31 cellular contexts compared by ENCODE assay signal in the genomic region with DNA sequence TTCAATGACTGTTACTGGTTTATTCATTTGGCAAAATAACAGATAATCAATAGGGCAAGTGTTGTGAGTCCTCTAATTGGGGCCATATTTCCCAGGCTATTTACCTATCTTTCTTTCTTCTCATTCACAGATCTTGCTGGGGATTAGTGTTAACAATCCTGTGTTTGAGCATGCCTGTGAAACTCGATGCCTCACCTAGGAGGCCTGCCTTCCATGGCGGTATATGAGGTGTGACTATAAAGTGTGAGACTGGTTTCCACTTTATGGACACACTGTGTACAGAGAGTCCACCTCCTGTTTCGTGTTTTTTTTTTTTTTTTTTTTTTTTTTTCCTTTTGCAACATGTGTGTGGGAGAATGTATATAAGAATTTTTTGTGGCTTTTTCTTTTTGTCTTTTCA.
DNase-seq lines count a peak whose midpoint lies in the region; TF ChIP-seq lines count a peak whose summit lies in the region.
"Had no signal": no experiment of that assay in that cellular context is flagged by ENCODE, and none has a peak within 500 bp of the region (broad histone marks: within the 10 kb centered on the region; RNA-seq: fewer than 3 reads in every experiment).

No MANE protein-coding gene starts in this region.

- H3K36me3 Mint-ChIP-seq in endodermal cell (ENCODE audit: low read depth) (no peaks in the 10 kb centered on the region), neural progenitor cell (peaks cover 4% of the 10 kb centered on the region)
- H3K36me3 Mint-ChIP-seq: type B pancreatic cell had no signal

- no peaks in the 10 kb centered on the region for H3K79me2 ChIP-seq in neural progenitor cell (ENCODE audit: low read depth)

- H2AFZ ChIP-seq in neural progenitor cell (replicated peaks): no peak overlapping the region

- H3K4me1 ChIP-seq in endodermal cell (ENCODE audit: control insufficient read depth, insufficient read depth, low read length) (no peaks in the 10 kb centered on the region), neural progenitor cell (peaks cover 15% of the 10 kb centered on the region), colonic mucosa (no peaks in the 10 kb centered on the region)
- H3K4me1 ChIP-seq: esophagus squamous epithelium, foreskin keratinocyte, heart right ventricle had no signal

- H3K4me1 Mint-ChIP-seq in endodermal cell: peaks cover 16% of the 10 kb centered on the region
- peaks cover 8% of the 10 kb centered on the region for H3K4me1 Mint-ChIP-seq in neural progenitor cell
- H3K4me1 Mint-ChIP-seq: naive thymus-derived CD8-positive, alpha-beta T cell had no signal

- TF ChIP-seq CTCF in endodermal cell (conservative IDR thresholded peaks at IDR 0.05) (no peak), neural progenitor cell (IDR thresholded peaks at IDR 0.05) (no peak), colonic mucosa (IDR thresholded peaks at IDR 0.05) (no peak)

- H3K36me3 ChIP-seq in endodermal cell (ENCODE audit: control insufficient read depth, insufficient read depth, low read length) (no peaks in the 10 kb centered on the region), neural progenitor cell (no peaks in the 10 kb centered on the region), colonic mucosa (no peaks in the 10 kb centered on the region)
- H3K36me3 ChIP-seq: esophagus squamous epithelium, heart right ventricle had no signal

- H3K4me3 Mint-ChIP-seq in endodermal cell: no peak overlapping the region
- no peak overlapping the region for H3K4me3 Mint-ChIP-seq in neural progenitor cell
- H3K4me3 Mint-ChIP-seq: activated CD8-positive, alpha-beta T cell treated with anti-CD3 and anti-CD28 coated beads for 36 hours; activated T-helper 1 cell treated with anti-CD3 and anti-CD28 coated beads, Interleukin-12 subunit alpha, Interleukin-12 subunit beta, Interleukin-2, Interleukin-4 antibody, amounts not matched to agents 30 ng/mL and 10 ng/mL and 1 ng/mL, durations not matched to agents 14 hours and 24 hours and 36 hours; naive thymus-derived CD8-positive, alpha-beta T cell; type B pancreatic cell had no signal

- no peaks in the 10 kb centered on the region for H4K20me1 ChIP-seq in neural progenitor cell (ENCODE audit: low read depth)

- H3K4me3 ChIP-seq in endodermal cell (ENCODE audit: low read length): no peak overlapping the region
- H3K4me3 ChIP-seq in neural progenitor cell: no peak overlapping the region
- H3K4me3 ChIP-seq in colonic mucosa: no peak overlapping the region
- H3K4me3 ChIP-seq: esophagus squamous epithelium, heart right ventricle, lung had no signal

- H3F3A ChIP-seq in neural progenitor cell (ENCODE audit: low read depth): no peaks in the 10 kb centered on the region

- no peak overlapping the region for H3K27ac Mint-ChIP-seq in endodermal cell
- H3K27ac Mint-ChIP-seq in neural progenitor cell: no peak overlapping the region
- H3K27ac Mint-ChIP-seq: activated CD8-positive, alpha-beta T cell treated with anti-CD3 and anti-CD28 coated beads for 36 hours; activated T-helper 1 cell treated with anti-CD3 and anti-CD28 coated beads, Interleukin-12 subunit alpha, Interleukin-12 subunit beta, Interleukin-2, Interleukin-4 antibody, amounts not matched to agents 30 ng/mL and 10 ng/mL and 1 ng/mL, durations not matched to agents 14 hours and 24 hours and 36 hours; naive thymus-derived CD8-positive, alpha-beta T cell; type B pancreatic cell had no signal

- peaks cover 2% of the 10 kb centered on the region for H3K27me3 Mint-ChIP-seq in endodermal cell (ENCODE audit: insufficient read depth)
- peaks cover 4% of the 10 kb centered on the region for H3K27me3 Mint-ChIP-seq in neural progenitor cell (ENCODE audit: insufficient read depth, low read depth)
- H3K27me3 Mint-ChIP-seq: type B pancreatic cell had no signal

- peaks cover 6% of the 10 kb centered on the region for H3K9me3 ChIP-seq in endodermal cell (ENCODE audit: control insufficient read depth, low read length)
- H3K9me3 ChIP-seq in neural progenitor cell (ENCODE audit: low read depth): no peaks in the 10 kb centered on the region
- H3K9me3 ChIP-seq in colonic mucosa: no peaks in the 10 kb centered on the region
- H3K9me3 ChIP-seq: esophagus squamous epithelium had no signal

- H3K27me3 ChIP-seq in endodermal cell (ENCODE audit: control insufficient read depth, insufficient read depth, low read length, poor library complexity, severe bottlenecking) (no peaks in the 10 kb centered on the region), neural progenitor cell (no peaks in the 10 kb centered on the region), colonic mucosa (no peaks in the 10 kb centered on the region)
- H3K27me3 ChIP-seq: esophagus squamous epithelium, foreskin keratinocyte, heart right ventricle had no signal

- H3K9ac ChIP-seq in endodermal cell (ENCODE audit: extremely low read depth, low read length, poor library complexity, severe bottlenecking): no peak overlapping the region
- no peak overlapping the region for H3K9ac ChIP-seq in neural progenitor cell
- H3K9ac ChIP-seq in colonic mucosa (ENCODE audit: low read depth in 2 of 2, low read length in 2 of 2): no peak overlapping the region

- H3K4me2 ChIP-seq in neural progenitor cell: peak overlapping the region; percentile 23

- no peak overlapping the region for H3K27ac ChIP-seq in endodermal cell (ENCODE audit: low read depth, low read length)
- H3K27ac ChIP-seq in neural progenitor cell: no peak overlapping the region
- no peak overlapping the region for H3K27ac ChIP-seq in colonic mucosa
- H3K27ac ChIP-seq: 22Rv1, esophagus squamous epithelium, foreskin keratinocyte, heart right ventricle had no signal

- peaks cover 6% of the 10 kb centered on the region for H3K9me3 Mint-ChIP-seq in endodermal cell
- peaks cover 14% of the 10 kb centered on the region for H3K9me3 Mint-ChIP-seq in neural progenitor cell
- H3K9me3 Mint-ChIP-seq: activated CD8-positive, alpha-beta T cell treated with anti-CD3 and anti-CD28 coated beads for 36 hours; activated T-helper 1 cell treated with anti-CD3 and anti-CD28 coated beads, Interleukin-12 subunit alpha, Interleukin-12 subunit beta, Interleukin-2, Interleukin-4 antibody, amounts not matched to agents 30 ng/mL and 10 ng/mL and 1 ng/mL, durations not matched to agents 14 hours and 24 hours and 36 hours had no signal

- intact Hi-C loops in colonic mucosa (cut with DNase I): no loop called here

- peak; percentile 15 for DNase-seq in DMS 273 (lab: John Stamatoyannopoulos, UW; ENCODE audit: unreplicated experiment)
- no peak for DNase-seq in DMS 273 treated with DMSO at 0.1 percent for 48 hours (lab: John Stamatoyannopoulos, UW)
- DNase-seq in NCI-H345 (lab: John Stamatoyannopoulos, UW): peak; percentile 27
- DNase-seq in endodermal cell: peak; percentile 63
- DNase-seq in neural progenitor cell (ENCODE audit: low spot score): peak; percentile 66
- DNase-seq in colonic mucosa: no peak
- no peak for DNase-seq in NK-92 (lab: John Stamatoyannopoulos, UW; ENCODE audit: unreplicated experiment)
- DNase-seq in activated CD4-positive, CD25-positive, alpha-beta regulatory T cell (lab: John Stamatoyannopoulos, UW): no peak
- DNase-seq: activated CD8-positive, alpha-beta memory T cell treated with anti-CD3 and anti-CD28 coated beads, Interleukin-2, amount 50 U/mL, for 48 hours; activated CD8-positive, alpha-beta T cell treated with anti-CD3 and anti-CD28 coated beads for 36 hours; activated naive CD4-positive, alpha-beta T cell treated with Interleukin-2 at 50 U/mL for 16 hours; C1 segment of cervical spinal cord; central memory CD4-positive, alpha-beta T cell; COR-L47; DND-41; esophagus squamous epithelium; foreskin keratinocyte; GF-D8; heart right ventricle; KBM-7; naive thymus-derived CD8-positive, alpha-beta T cell; NCI-H1105; NCI-H187 treated with DMSO at 0.1 percent for 48 hours; NCI-H446 treated with DMSO at 0.1 percent for 48 hours; SHP77; stimulated activated naive CD4-positive, alpha-beta T cell; T-helper 2 cell had no signal

- 53% methylated on average over 3 of the region's 3 CpGs; no CpG with 5 or more reads in 1 of the 2 experiments for WGBS in endodermal cell (ENCODE audit: insufficient coverage in 1 of 2, insufficient read length in 1 of 2), 2 experiments

Comparison
In these comparisons a context has a peak if more than half of its experiments do, and no peak if none do; other contexts are left out.
1. DNase-seq: peak in DMS 273 (single experiment), NCI-H345 (single experiment), endodermal cell (single experiment) and neural progenitor cell (single experiment); none in DMS 273 treated with DMSO at 0.1 percent for 48 hours (single experiment), colonic mucosa (single experiment), NK-92 (single experiment) and activated CD4-positive, CD25-positive, alpha-beta regulatory T cell (0 of 4).